In genomic region chr1:179293340-179294327, GRCh38 we compare ENCODE assay signal across 8 cellular contexts. TPM values are rescaled to one million over a fixed set of nuclear protein-coding genes. Genes with fewer than 3 reads are reported as not detected.
DNase-seq lines count a peak whose midpoint lies in the region; ATAC-seq and TF ChIP-seq lines count a peak whose summit lies in the region.

SOAT1 (plus strand) TSS chr1:179293797; CDS start chr1:179302685, 8,888 bp downstream.

- peak within 1 kb of the TSS; percentile 65 for H3K4me3 ChIP-seq in lower leg skin (ENCODE audit: low read depth, poor library complexity, severe bottlenecking)

- H3K36me3 Mint-ChIP-seq in CD14-positive monocyte, result peaks cover 5 to 8% of the 10 kb centered on the region in 2 donors

- ATAC-seq in GM19324 (IDR thresholded peaks at IDR 0.05; ENCODE audit: low FRiP score, unreplicated experiment) (peak; percentile 98), HG03469 (IDR thresholded peaks at IDR 0.05; ENCODE audit: unreplicated experiment) (peak; percentile 93)

- TF ChIP-seq POLR2A in lower leg skin (IDR thresholded peaks at IDR 0.05), result no peak

- TF ChIP-seq CTCF in CD14-positive monocyte (IDR thresholded peaks at IDR 0.05), result peak; percentile 18
- peak in 1 of 3 donors; percentile 45 for TF ChIP-seq CTCF in lower leg skin (IDR thresholded peaks at IDR 0.05)

- WGBS in lower leg skin, 2 donors, result 0% methylated on average over 42 to 60 of the region's 71 CpGs

- H3K27me3 Mint-ChIP-seq in CD14-positive monocyte (ENCODE audit: low read depth in 3 of 3), result peaks cover 0 to 2% (median 0%) of the 10 kb centered on the region in 3 donors

- peaks cover 50% of the 10 kb centered on the region for H3K4me1 Mint-ChIP-seq in CD14-positive monocyte

- DNase-seq in CD14-positive monocyte (ENCODE audit: low spot score) (peak; percentile 85), NCI-H748 treated with DMSO at 0.1 percent for 48 hours (lab: John Stamatoyannopoulos, UW) (peak; percentile 75), dermis microvascular lymphatic vessel endothelial cell (ENCODE audit: low read depth in 2 of 2) (peak; percentile 66 to 92), lower leg skin (ENCODE audit: low spot score in 2 of 2) (peak; percentile 90 to 99)
- peak; percentile 95 to 96 for DNase-seq in activated CD4-positive, alpha-beta T cell treated with anti-CD3 and anti-CD28 coated beads, Interleukin-2, amount 50 U/mL, for 48 hours
- peak; percentile 84 to 89 (median 85) for DNase-seq in stimulated activated CD4-positive, alpha-beta T cell treated with anti-CD3 and anti-CD28 coated beads, TNF-alpha, amount 100 ng/mL, for 1 hour (ENCODE audit: low read depth in 3 of 3, low spot score in 1 of 3)

- peaks cover 0 to 2% (median 0%) of the 10 kb centered on the region in 7 donors for H3K9me3 Mint-ChIP-seq in CD14-positive monocyte

- peak within 1 kb of the TSS; percentile 95 to 98 (median 97) for H3K27ac Mint-ChIP-seq in CD14-positive monocyte

- H3K4me3 Mint-ChIP-seq in CD14-positive monocyte, result peak within 1 kb of the TSS; percentile 89 to 95

- intact Hi-C loops in CD14-positive monocyte (cut with micrococcal nuclease), result loop anchor here (5.0 kb wide), 3 partner anchors 74 to 211 kb away; partner anchors contain the start of genes TOR3A (in 2 of the 2) and AXDND1 (in 1 of the 2)
- intact Hi-C loops in lower leg skin (cut with DNase I; ENCODE audit: low total_unique reads), result no loop called here

RNA-seq across cellular contexts. Expression of gene SOAT1, which starts in this region (rescaled TPM):
- polyA plus RNA-seq in CD14-positive monocyte, result 100 to 1,000 TPM; 105 to 158 TPM
- total RNA-seq in dermis microvascular lymphatic vessel endothelial cell (13.4 and 13.8 TPM in 2 replicates), lower leg skin (10 to 100 TPM in 2 of 4 donors, 1 to 10 TPM in 2; 4.6 to 34.4 (median 17.7) TPM)

Comparison
In these comparisons a context has a peak if more than half of its experiments do, and no peak if none do; other contexts are left out.
1. Peak in every context shown above with its lines: DNase-seq, ATAC-seq and H3K4me3 ChIP-seq.